In genomic region chr5:111158105-111158744, GRCh38 we compare ENCODE assay signal across 8 cellular contexts.
DNase-seq lines count a peak whose midpoint lies in the region; TF ChIP-seq lines count a peak whose summit lies in the region.

No MANE protein-coding gene starts in this region.

- H3K27ac ChIP-seq in uterus, result no peak overlapping the region

- no peak overlapping the region for H3K4me3 Mint-ChIP-seq in Caco-2 (ENCODE audit: unreplicated experiment)

- intact Hi-C loops in Caco-2 (cut with micrococcal nuclease; ENCODE audit: unreplicated experiment) (loop anchor here (1.0 to 5.0 kb wide), 3 partner anchors 121 to 989 kb away; no protein-coding TSS in a partner anchor), posterior cingulate gyrus (cut with DNase I) (loop anchor here (1.0 to 5.0 kb wide), 3 partner anchors 119 to 989 kb away; no protein-coding TSS in a partner anchor), uterus (cut with DNase I; ENCODE audit: low total_unique reads) (no loop called here)

- H3K36me3 ChIP-seq in Caco-2 (ENCODE audit: control insufficient read depth, insufficient read depth, low read length) (no peaks in the 10 kb centered on the region), uterus (no peaks in the 10 kb centered on the region)

- peak; percentile 97 to 99 for TF ChIP-seq CTCF in Caco-2 (IDR thresholded peaks at IDR 0.05; ENCODE audit: insufficient read depth in 1 of 2, low read depth in 1 of 2, low read length in 1 of 2, severe bottlenecking in 1 of 2, unreplicated experiment in 1 of 2)
- peak; percentile 99 for TF ChIP-seq CTCF in GM20000 (IDR thresholded peaks at IDR 0.05; ENCODE audit: extremely low read depth, missing control alignments)
- peak; percentile 79 to 93 (median 88) for TF ChIP-seq CTCF in uterus (IDR thresholded peaks at IDR 0.05)

- CTCF ChIA-PET in Caco-2 (lab: Charles Lee), result interaction anchor here (0.6 to 1.0 kb wide), 2 partner anchors 79 to 305 kb away, joined by 3 read pairs; no protein-coding TSS in a partner anchor

- POLR2A ChIA-PET in Caco-2 (lab: Charles Lee), result interaction anchor here (0.6 kb wide), 1 partner anchor 477 kb away, joined by 3 read pairs; no protein-coding TSS in a partner anchor

- no peak overlapping the region for H3K27ac Mint-ChIP-seq in Caco-2 (ENCODE audit: unreplicated experiment)

- in situ Hi-C loops in SK-MEL-5 (cut with HindIII; ENCODE audit: low pct_unique_long_range_greater_than_20kb, low sequenced_read_pairs), result no loop called here

- H3K4me1 Mint-ChIP-seq in Caco-2 (ENCODE audit: low read depth, unreplicated experiment), result no peaks in the 10 kb centered on the region

- TF ChIP-seq POLR2A in uterus (IDR thresholded peaks at IDR 0.05), result no peak

- H3K4me1 ChIP-seq in Caco-2, result no peaks in the 10 kb centered on the region
- H3K4me1 ChIP-seq in uterus, result no peaks in the 10 kb centered on the region

- no peaks in the 10 kb centered on the region for H3K9me3 Mint-ChIP-seq in Caco-2 (ENCODE audit: unreplicated experiment)

- H3K27me3 ChIP-seq in Caco-2 (replicated peaks; ENCODE audit: control insufficient read depth, insufficient read depth, low read length), result no peaks in the 10 kb centered on the region
- no peaks in the 10 kb centered on the region for H3K27me3 ChIP-seq in uterus

- no peaks in the 10 kb centered on the region for H3K9me3 ChIP-seq in Caco-2
- no peaks in the 10 kb centered on the region for H3K9me3 ChIP-seq in uterus

- H3K4me3 ChIP-seq in Caco-2 (ENCODE audit: low read depth, low read length), result no peak overlapping the region
- no peak overlapping the region for H3K4me3 ChIP-seq in uterus

- no TSS peak for BruUV-seq in Caco-2 (replicated peaks; lab: Mats Ljungman, UMichigan)

- peaks cover 10% of the 10 kb centered on the region for H3K27me3 Mint-ChIP-seq in Caco-2 (ENCODE audit: insufficient read depth, unreplicated experiment)

- no peaks in the 10 kb centered on the region for H3K36me3 Mint-ChIP-seq in Caco-2 (ENCODE audit: insufficient read depth, unreplicated experiment)

- DNase-seq in Caco-2 (peak; percentile 65 to 75), GM20000 (ENCODE audit: low spot score) (peak; percentile 59), Kasumi-1 (lab: John Stamatoyannopoulos, UW) (peak; percentile 50 to 69), SK-MEL-5 (ENCODE audit: low read depth, low spot score) (peak; percentile 85), germinal center (ENCODE audit: low spot score) (peak; percentile 44), posterior cingulate gyrus (peak in 7 of 10 donors; percentile 16 to 86 (median 74)), uterus (peak; percentile 41 to 55)
- DNase-seq in activated gamma-delta T cell treated with anti-CD3 and anti-CD28 coated beads, Interleukin-2, amount 50 U/mL, for 16 hours (ENCODE audit: low read depth), result peak; percentile 73
